In genomic region chr2:230658877-230659652, GRCh38 we compare ENCODE assay signal across 8 cellular contexts. TPM values are rescaled to one million over a fixed set of nuclear protein-coding genes. Genes with fewer than 3 reads are reported as not detected.
DNase-seq lines count a peak whose midpoint lies in the region; ATAC-seq, FAIRE-seq and TF ChIP-seq lines count a peak whose summit lies in the region.

No MANE protein-coding gene starts in this region.

- CTCF ChIA-PET in activated naive CD4-positive, alpha-beta T cell treated with anti-CD3 and anti-CD28 coated beads for 36 hours (lab: Charles Lee), result interaction anchor here (0.6 to 3.0 kb wide), 7 partner anchors 16 to 139 kb away, joined by 3 to 17 read pairs (median 4); no protein-coding TSS in a partner anchor
- CTCF ChIA-PET in PC-3 (lab: Charles Lee), result no interaction called here

- H3K27ac Mint-ChIP-seq in activated naive CD4-positive, alpha-beta T cell treated with anti-CD3 and anti-CD28 coated beads for 36 hours, result peak overlapping the region; percentile 94

- H3K27me3 Mint-ChIP-seq in activated naive CD4-positive, alpha-beta T cell treated with anti-CD3 and anti-CD28 coated beads for 36 hours (ENCODE audit: low read depth), result no peaks in the 10 kb centered on the region

- no peak overlapping the region for H2AFZ ChIP-seq in PC-3 (ENCODE audit: low read length)

- H3K9me3 ChIP-seq in pancreas (no peaks in the 10 kb centered on the region), PC-3 (ENCODE audit: low read length) (no peaks in the 10 kb centered on the region)

- H3K9me2 ChIP-seq in PC-3 (replicated peaks; ENCODE audit: low read length), result no peaks in the 10 kb centered on the region

- H3K9ac ChIP-seq in PC-3 (ENCODE audit: low read length), result no peak overlapping the region

- H3K36me3 ChIP-seq in pancreas (no peaks in the 10 kb centered on the region), PC-3 (ENCODE audit: low read depth, low read length) (no peaks in the 10 kb centered on the region)

- intact Hi-C loops in activated naive CD4-positive, alpha-beta T cell treated with anti-CD3 and anti-CD28 coated beads for 36 hours (cut with micrococcal nuclease), result loop anchor here (1.0 to 2.0 kb wide), 4 partner anchors 15 to 310 kb away; no protein-coding TSS in a partner anchor
- intact Hi-C loops in pancreas (cut with DNase I), result no loop called here
- intact Hi-C loops in PC-3 (cut with micrococcal nuclease), result no loop called here

- TF ChIP-seq CTCF in pancreas (IDR thresholded peaks at IDR 0.05) (no peak), PC-3 (conservative IDR thresholded peaks at IDR 0.05; ENCODE audit: low read depth, low read length) (no peak)

- H3K4me3 Mint-ChIP-seq in activated naive CD4-positive, alpha-beta T cell treated with anti-CD3 and anti-CD28 coated beads for 36 hours, result peak overlapping the region; percentile 73

- POLR2A ChIA-PET in PC-3 (lab: Charles Lee; ENCODE audit: unreplicated experiment), result no interaction called here

- no peaks in the 10 kb centered on the region for H3K4me1 ChIP-seq in pancreas
- H3K4me1 ChIP-seq in PC-3 (ENCODE audit: insufficient read depth, low read length), result peaks cover 7% of the 10 kb centered on the region

- WGBS in pancreas, 2 donors, result 76 to 81% methylated on average over 11 of the region's 11 CpGs

- no peak for FAIRE-seq in pancreas (lab: Jason Lieb, UNC)

- no peaks in the 10 kb centered on the region for H3K36me3 Mint-ChIP-seq in activated naive CD4-positive, alpha-beta T cell treated with anti-CD3 and anti-CD28 coated beads for 36 hours (ENCODE audit: low read depth)

- peaks cover 86% of the 10 kb centered on the region for H3K4me1 Mint-ChIP-seq in activated naive CD4-positive, alpha-beta T cell treated with anti-CD3 and anti-CD28 coated beads for 36 hours (ENCODE audit: low read depth)

- peak; percentile 32 for DNase-seq in activated gamma-delta T cell treated with anti-CD3 and anti-CD28 coated beads, Interleukin-2, amount 50 U/mL, for 16 hours (ENCODE audit: low read depth)
- DNase-seq in activated gamma-delta T cell treated with Interleukin-2 at 50 U/mL for 16 hours (no peak), pancreas (no peak), PC-3 (no peak)
- peak; percentile 87 for DNase-seq in activated naive CD4-positive, alpha-beta T cell treated with anti-CD3 and anti-CD28 coated beads for 36 hours
- DNase-seq in stimulated activated CD8-positive, alpha-beta memory T cell treated with anti-CD3 and anti-CD28 coated beads, Interleukin-12 subunit alpha, Interleukin-12 subunit beta, amount 100 ng/mL, for 4 hours (ENCODE audit: low read depth), result peak; percentile 16
- no peak for DNase-seq in effector CD8-positive, alpha-beta T cell (lab: John Stamatoyannopoulos, UW)

- H4K20me1 ChIP-seq in PC-3 (ENCODE audit: low read length), result no peaks in the 10 kb centered on the region

- no peaks in the 10 kb centered on the region for H3K27me3 ChIP-seq in pancreas
- H3K27me3 ChIP-seq in PC-3 (ENCODE audit: low read length), result no peaks in the 10 kb centered on the region

- H3K4me3 ChIP-seq in pancreas (no peak overlapping the region), PC-3 (ENCODE audit: low read length) (no peak overlapping the region)

- H3K4me2 ChIP-seq in PC-3 (ENCODE audit: low read length), result no peak overlapping the region

- H3F3A ChIP-seq in PC-3 (ENCODE audit: low read length, unreplicated experiment), result no peaks in the 10 kb centered on the region

- H3K27ac ChIP-seq in pancreas (peak overlapping the region in 1 of 4 donors; percentile 42), PC-3 (ENCODE audit: low read length) (no peak overlapping the region)

- no TSS peak for BruUV-seq in PC-3 (replicated peaks; lab: Mats Ljungman, UMichigan)

- no peaks in the 10 kb centered on the region for H3K9me3 Mint-ChIP-seq in activated naive CD4-positive, alpha-beta T cell treated with anti-CD3 and anti-CD28 coated beads for 36 hours

- H3K79me2 ChIP-seq in PC-3 (ENCODE audit: low read length), result no peaks in the 10 kb centered on the region

- ATAC-seq in HG03565 (IDR thresholded peaks at IDR 0.05; ENCODE audit: unreplicated experiment), result peak; percentile 56
- ATAC-seq in pancreas, result no peak
- no peak for ATAC-seq in PC-3

RNA-seq across cellular contexts. Expression of gene CAB39, which starts 53.6 kb away (rescaled TPM):
- total RNA-seq in activated naive CD4-positive, alpha-beta T cell treated with anti-CD3 and anti-CD28 coated beads for 36 hours, result 10 to 100 TPM; 86.6 to 97.5 TPM
- 10 to 100 TPM; 15.9 to 41.6 (median 22.0) TPM for total RNA-seq in pancreas
- 10 to 100 TPM in 1 of 2 donors, 1 to 10 TPM in 1; 9.9 to 15.3 TPM for polyA plus RNA-seq in pancreas
- total RNA-seq in PC-3 (2014; rRNA removed), result 52.5 and 59.6 TPM in 2 replicates

Comparison
In these comparisons a context has a peak if more than half of its experiments do, and no peak if none do; other contexts are left out.
1. DNase-seq: peak in activated gamma-delta T cell treated with anti-CD3 and anti-CD28 coated beads, Interleukin-2, amount 50 U/mL, for 16 hours (single experiment), activated naive CD4-positive, alpha-beta T cell treated with anti-CD3 and anti-CD28 coated beads for 36 hours (single experiment) and stimulated activated CD8-positive, alpha-beta memory T cell treated with anti-CD3 and anti-CD28 coated beads, Interleukin-12 subunit alpha, Interleukin-12 subunit beta, amount 100 ng/mL, for 4 hours (single experiment); none in activated gamma-delta T cell treated with Interleukin-2 at 50 U/mL for 16 hours (single experiment), pancreas (0 of 6), PC-3 (single experiment) and effector CD8-positive, alpha-beta T cell (single experiment).